31 cellular contexts compared by ENCODE assay signal in the genomic region with DNA sequence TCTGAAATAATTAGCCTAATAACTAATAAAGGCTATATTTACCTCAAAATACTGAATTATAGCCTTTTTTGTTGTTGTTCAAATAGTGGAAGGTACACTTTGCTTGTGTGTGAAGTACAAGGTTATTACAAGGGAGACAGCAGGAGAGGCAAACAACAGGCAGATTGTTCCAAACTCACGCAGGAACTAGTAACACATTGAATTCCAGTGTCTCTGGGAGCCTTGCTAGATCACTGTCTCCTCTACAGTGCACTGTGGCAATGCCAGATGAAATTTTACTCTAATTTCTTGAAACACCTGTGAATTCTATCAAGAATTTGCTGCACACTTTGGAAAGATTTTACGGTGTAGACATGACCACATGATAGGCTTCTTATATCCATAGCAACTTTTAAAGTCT.
"Had no signal": no experiment of that assay in that cellular context is flagged by ENCODE, and none has a peak within 500 bp of the region (broad histone marks: within the 10 kb centered on the region; RNA-seq: fewer than 3 reads in every experiment).

No MANE protein-coding gene starts in this region.

- ATAC-seq: left colon; left lung; lower lobe of right lung; naive thymus-derived CD8-positive, alpha-beta T cell; pancreas; right cardiac atrium; stimulated activated memory B cell treated with anti-CD40 and anti-IgM and Interleukin-4, amounts not matched to agents 10 μg/mL and 1 μg/mL and 100 μg/mL, for 72 hours had no signal

- H3K27me3 ChIP-seq: left lung, pancreas, sigmoid colon, spleen, tibial nerve, uterus had no signal

- H3K36me3 Mint-ChIP-seq: naive thymus-derived CD8-positive, alpha-beta T cell; stimulated activated memory B cell treated with anti-CD40 and anti-IgM and Interleukin-4, amounts not matched to agents 10 μg/mL and 1 μg/mL and 100 μg/mL, for 72 hours; type B pancreatic cell had no signal

- H3K9me3 Mint-ChIP-seq: immature natural killer cell; naive thymus-derived CD8-positive, alpha-beta T cell; nephron; neural crest cell; stimulated activated memory B cell treated with anti-CD40 and anti-IgM and Interleukin-4, amounts not matched to agents 10 μg/mL and 1 μg/mL and 100 μg/mL, for 72 hours; stimulated activated naive CD8-positive, alpha-beta T cell treated with anti-CD3 and anti-CD28 coated beads, Interleukin-15, amount 100 ng/mL, for 72 hours; type B pancreatic cell had no signal

- H3K36me3 ChIP-seq: left lung, lower lobe of right lung, pancreas, prostate gland, sigmoid colon, spleen, tibial nerve, uterus had no signal

- DNase-seq: hypothalamus; immature natural killer cell; kidney; left colon; left lung; lower lobe of right lung; mammary epithelial cell; mesenchymal stem cell; naive thymus-derived CD8-positive, alpha-beta T cell; nucleus accumbens; pancreas; posterior cingulate gyrus; retina; right cardiac atrium; sigmoid colon; small intestine; spleen; stimulated activated CD4-positive, alpha-beta T cell treated with anti-CD3 and anti-CD28 coated beads, Interleukin-1b, Interleukin-23, amount 100 ng/mL, for 48 hours; stimulated activated CD4-positive, alpha-beta T cell treated with anti-CD3 and anti-CD28 coated beads, Interleukin-2, amount 100 ng/mL, for 48 hours; stimulated activated CD4-positive, alpha-beta T cell treated with anti-CD3 and anti-CD28 coated beads, Interleukin-4, amount 100 ng/mL, for 4 hours; stimulated activated CD8-positive, alpha-beta memory T cell treated with anti-CD3 and anti-CD28 coated beads, Interleukin-4, amount 100 ng/mL, for 48 hours; stimulated activated naive CD4-positive, alpha-beta T cell treated with Interleukin-2 at 50 U/mL for 16 hours; stimulated activated naive CD8-positive, alpha-beta T cell treated with anti-CD3 and anti-CD28 coated beads, Interleukin-15, amount 100 ng/mL, for 72 hours; substantia nigra; uterus had no signal

- H3K4me3 ChIP-seq: left lung, lower lobe of right lung, pancreas, prostate gland, sigmoid colon, spleen, tibial nerve, uterus had no signal

- H3K27ac Mint-ChIP-seq: immature natural killer cell; naive thymus-derived CD8-positive, alpha-beta T cell; nephron; stimulated activated memory B cell treated with anti-CD40 and anti-IgM and Interleukin-4, amounts not matched to agents 10 μg/mL and 1 μg/mL and 100 μg/mL, for 72 hours; stimulated activated naive CD8-positive, alpha-beta T cell treated with anti-CD3 and anti-CD28 coated beads, Interleukin-15, amount 100 ng/mL, for 72 hours; type B pancreatic cell had no signal

- H3K27ac ChIP-seq: left lung, lower lobe of right lung, pancreas, prostate gland, sigmoid colon, spleen, tibial nerve, uterus had no signal

- H3K4me1 ChIP-seq: left lung, lower lobe of right lung, pancreas, prostate gland, sigmoid colon had no signal

- H3K4me3 Mint-ChIP-seq: immature natural killer cell; naive thymus-derived CD8-positive, alpha-beta T cell; nephron; neural crest cell; stimulated activated memory B cell treated with anti-CD40 and anti-IgM and Interleukin-4, amounts not matched to agents 10 μg/mL and 1 μg/mL and 100 μg/mL, for 72 hours; stimulated activated naive CD8-positive, alpha-beta T cell treated with anti-CD3 and anti-CD28 coated beads, Interleukin-15, amount 100 ng/mL, for 72 hours; type B pancreatic cell had no signal

- H3K27me3 Mint-ChIP-seq: stimulated activated memory B cell treated with anti-CD40 and anti-IgM and Interleukin-4, amounts not matched to agents 10 μg/mL and 1 μg/mL and 100 μg/mL, for 72 hours; type B pancreatic cell had no signal
